33 cellular contexts compared by ENCODE assay signal in the genomic region with DNA sequence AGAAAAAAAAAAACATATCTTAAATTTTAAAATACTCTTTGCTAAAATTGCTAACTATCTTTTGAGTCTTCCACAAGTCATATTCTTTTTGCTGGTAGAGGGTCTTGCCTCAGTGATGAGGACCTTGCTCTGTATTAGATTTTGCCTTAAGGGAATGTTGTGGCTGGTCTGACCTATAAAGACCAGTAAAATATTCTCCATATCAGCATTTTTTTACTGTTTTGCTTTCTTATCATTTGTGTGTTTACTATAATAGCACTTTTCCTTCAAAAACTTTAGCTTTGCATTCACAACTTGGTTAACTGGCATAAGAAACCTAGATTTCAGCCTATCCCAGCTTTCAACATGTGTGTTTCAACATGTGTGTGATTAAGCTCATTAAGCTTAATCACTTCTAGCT.
"Had no signal": no experiment of that assay in that cellular context is flagged by ENCODE, and none has a peak within 500 bp of the region (broad histone marks: within the 10 kb centered on the region; RNA-seq: fewer than 3 reads in every experiment).

No MANE protein-coding gene starts in this region.

- DNase-seq: activated effector memory CD4-positive, alpha-beta T cell treated with anti-CD3 and anti-CD28 coated beads, Interleukin-2, amount 50 U/mL, for 16 hours; activated effector memory CD4-positive, alpha-beta T cell treated with Interleukin-2 at 50 U/mL for 16 hours; activated gamma-delta T cell; activated gamma-delta T cell treated with Interleukin-2 at 50 U/mL for 16 hours; activated naive CD4-positive, alpha-beta T cell; activated naive CD4-positive, alpha-beta T cell treated with anti-CD3 and anti-CD28 coated beads for 36 hours; activated naive CD4-positive, alpha-beta T cell treated with anti-CD3 and anti-CD28 coated beads, Interleukin-2, amount 10 ng/mL, durations not matched to agents 7 days and 5 days; activated naive CD4-positive, alpha-beta T cell treated with anti-CD3 and anti-CD28 coated beads, Interleukin-2, amount 50 U/mL, for 16 hours; activated naive CD4-positive, alpha-beta T cell treated with Interleukin-2 at 50 U/mL for 16 hours; activated naive CD8-positive, alpha-beta T cell treated with anti-CD3 and anti-CD28 coated beads for 36 hours; activated naive CD8-positive, alpha-beta T cell treated with anti-CD3 and anti-CD28 coated beads, Interleukin-2, amount 10 ng/mL, durations not matched to agents 7 days and 5 days; activated naive CD8-positive, alpha-beta T cell treated with anti-CD3 and anti-CD28 coated beads, Interleukin-2, amount 50 U/mL, for 24 hours; activated T-cell treated with anti-CD3 and anti-CD28 coated beads, Interleukin-2, amount 50 U/mL, for 1 hour; activated T-cell treated with anti-CD3 and anti-CD28 coated beads, Interleukin-2, amount 50 U/mL, for 24 hours; activated T-cell treated with anti-CD3 and anti-CD28 coated beads, Interleukin-2, amount 50 U/mL, for 4 hours; activated T-cell treated with anti-CD3 and anti-CD28 coated beads, Interleukin-2, amount 50 U/mL, for 48 hours; activated T-cell treated with anti-CD3 and anti-CD28 coated beads, Interleukin-2, amount 50 U/mL, for 72 hours; adrenal gland; amniotic stem cell; amygdala; aorta; body of pancreas; brain microvascular endothelial cell; caudate nucleus; central memory CD4-positive, alpha-beta T cell; cerebellar nuclear complex had no signal

- H3K9me3 ChIP-seq: adrenal gland, ascending aorta, body of pancreas, breast epithelium had no signal

- H3K27ac ChIP-seq: adrenal gland, ascending aorta, body of pancreas, brain microvascular endothelial cell, breast epithelium, cardiac muscle cell had no signal

- H3K36me3 ChIP-seq: adrenal gland, ascending aorta, brain microvascular endothelial cell, cardiac muscle cell had no signal

- H3K4me1 ChIP-seq: adrenal gland, ascending aorta, body of pancreas, breast epithelium had no signal

- FAIRE-seq: astrocyte, bronchial epithelial cell had no signal

- ATAC-seq: activated naive CD4-positive, alpha-beta T cell treated with anti-CD3 and anti-CD28 coated beads, Interleukin-2, amount 50 U/mL, for 72 hours; activated naive CD8-positive, alpha-beta T cell treated with anti-CD3 and anti-CD28 coated beads, Interleukin-2, amount 50 U/mL, for 24 hours; activated T-cell treated with anti-CD3 and anti-CD28 coated beads, Interleukin-2, amount 50 U/mL, for 4 hours; activated T-cell treated with anti-CD3 and anti-CD28 coated beads, Interleukin-2, amount 50 U/mL, for 72 hours; activated T-helper 17 cell treated with anti-CD3 and anti-CD28 coated beads, Interleukin-2, amount 50 U/mL, for 72 hours; body of pancreas had no signal

- H3K4me3 ChIP-seq: adrenal gland, ascending aorta, body of pancreas, breast epithelium, cardiac muscle cell had no signal

- H3K27me3 ChIP-seq: adrenal gland, ascending aorta, body of pancreas, brain microvascular endothelial cell, breast epithelium, cardiac muscle cell had no signal
